1 cellular context compared by ENCODE assay signal in the genomic region with DNA sequence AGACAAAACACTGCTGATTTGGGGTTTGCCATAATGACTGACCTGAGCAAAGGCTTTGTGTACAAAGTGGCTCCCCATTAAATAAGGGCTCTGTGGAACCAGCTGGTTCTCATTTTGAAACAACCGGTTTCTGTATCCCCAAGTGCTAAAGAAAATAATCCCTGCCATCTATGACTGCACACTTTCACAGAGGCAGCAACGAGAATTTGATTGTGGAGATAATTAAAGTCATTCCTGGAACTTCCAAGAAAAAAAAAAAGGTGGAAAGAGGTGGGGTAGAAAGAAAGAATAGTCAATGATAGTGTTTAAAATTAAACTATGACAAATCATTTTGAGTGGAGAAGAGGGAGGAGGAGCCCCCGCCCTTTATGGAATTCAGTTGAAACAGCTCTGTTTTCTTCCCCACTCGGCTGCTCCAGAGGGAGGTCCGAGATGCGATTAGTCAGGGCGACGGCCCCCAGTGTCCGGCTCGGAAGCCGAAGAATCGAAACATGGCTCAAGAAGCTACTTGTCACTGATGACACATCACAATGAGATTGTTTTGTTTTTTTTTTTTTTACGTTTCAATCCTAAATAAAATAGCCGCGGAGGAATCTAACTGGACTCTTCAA.
A peak's percentile ranks its signal among the peaks of the same experiment; 100 is the strongest.
TF ChIP-seq lines count a peak whose summit lies in the region.

No MANE protein-coding gene starts in this region.

TF ChIP-seq in HEK293, 187 proteins besides CTCF, POLR2A, EP300 and RAD21 (continued from another document):
- TF ChIP-seq PRDM4 (tag by site-specific recombination; IDR thresholded peaks at IDR 0.05): peak; percentile 73
- 0 out of 2 replicates have a peak, but pooled peaks have one; percentile 32 for TF ChIP-seq SP7 (tag by site-specific recombination; IDR thresholded peaks at IDR 0.05)
- TF ChIP-seq GLIS2 (tag by site-specific recombination; IDR thresholded peaks at IDR 0.05): peak; percentile 18; the same call in 1 of the 2 replicates
- 0 out of 2 replicates have a peak, but pooled peaks have one; percentile 26 for TF ChIP-seq ZNF660 (tag by site-specific recombination; IDR thresholded peaks at IDR 0.05)
- TF ChIP-seq, protein P1, sequence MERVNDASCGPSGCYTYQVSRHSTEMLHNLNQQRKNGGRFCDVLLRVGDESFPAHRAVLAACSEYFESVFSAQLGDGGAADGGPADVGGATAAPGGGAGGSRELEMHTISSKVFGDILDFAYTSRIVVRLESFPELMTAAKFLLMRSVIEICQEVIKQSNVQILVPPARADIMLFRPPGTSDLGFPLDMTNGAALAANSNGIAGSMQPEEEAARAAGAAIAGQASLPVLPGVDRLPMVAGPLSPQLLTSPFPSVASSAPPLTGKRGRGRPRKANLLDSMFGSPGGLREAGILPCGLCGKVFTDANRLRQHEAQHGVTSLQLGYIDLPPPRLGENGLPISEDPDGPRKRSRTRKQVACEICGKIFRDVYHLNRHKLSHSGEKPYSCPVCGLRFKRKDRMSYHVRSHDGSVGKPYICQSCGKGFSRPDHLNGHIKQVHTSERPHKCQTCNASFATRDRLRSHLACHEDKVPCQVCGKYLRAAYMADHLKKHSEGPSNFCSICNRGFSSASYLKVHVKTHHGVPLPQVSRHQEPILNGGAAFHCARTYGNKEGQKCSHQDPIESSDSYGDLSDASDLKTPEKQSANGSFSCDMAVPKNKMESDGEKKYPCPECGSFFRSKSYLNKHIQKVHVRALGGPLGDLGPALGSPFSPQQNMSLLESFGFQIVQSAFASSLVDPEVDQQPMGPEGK (tag by site-specific recombination; IDR thresholded peaks at IDR 0.05): peak; percentile 51
- TF ChIP-seq OVOL3 (tag by site-specific recombination; IDR thresholded peaks at IDR 0.05): no peak
- TF ChIP-seq ZNF600 (tag by site-specific recombination; IDR thresholded peaks at IDR 0.05): no peak
- no peak for TF ChIP-seq ZNF843 (tag by site-specific recombination; IDR thresholded peaks at IDR 0.05)
- no peak for TF ChIP-seq ELK4 (IDR thresholded peaks at IDR 0.05; ENCODE audit: borderline replicate concordance, low read depth, low read length)
- TF ChIP-seq ZNF112 (tag by site-specific recombination; IDR thresholded peaks at IDR 0.05): no peak
- no peak for TF ChIP-seq ZNF521 (tag by site-specific recombination; IDR thresholded peaks at IDR 0.05)
- TF ChIP-seq ZNF777 (tag by site-specific recombination; IDR thresholded peaks at IDR 0.05; ENCODE audit: borderline replicate concordance): no peak
- TF ChIP-seq PRDM1 (tag by site-specific recombination; IDR thresholded peaks at IDR 0.05): no peak
- peak; percentile 93 for TF ChIP-seq ZBTB17 (tag by site-specific recombination; IDR thresholded peaks at IDR 0.05)
- TF ChIP-seq REPIN1 (tag by site-specific recombination; IDR thresholded peaks at IDR 0.05; ENCODE audit: low read depth): no peak
- TF ChIP-seq BCL6B (tag by site-specific recombination; IDR thresholded peaks at IDR 0.05): no peak
- no peak for TF ChIP-seq ZNF391 (tag by site-specific recombination; IDR thresholded peaks at IDR 0.05; ENCODE audit: borderline replicate concordance, low read depth)
- TF ChIP-seq ZNF791 (tag by site-specific recombination; IDR thresholded peaks at IDR 0.05): no peak
- peak; percentile 34; the same call in 1 of the 2 replicates for TF ChIP-seq ZNF335 (tag by site-specific recombination; conservative IDR thresholded peaks at IDR 0.05)
- no peak for TF ChIP-seq ZNF214 (tag by site-specific recombination; IDR thresholded peaks at IDR 0.05; ENCODE audit: borderline replicate concordance)
- TF ChIP-seq KLF1 (tag by site-specific recombination; IDR thresholded peaks at IDR 0.05): peak; percentile 31; the same call in 1 of the 2 replicates
- peak; percentile 39; the same call in 1 of the 2 replicates for TF ChIP-seq PRDM10 (tag by site-specific recombination; IDR thresholded peaks at IDR 0.05)
- TF ChIP-seq GFI1B (tag by site-specific recombination; IDR thresholded peaks at IDR 0.05): no peak
- TF ChIP-seq ZBTB21 (tag by site-specific recombination; IDR thresholded peaks at IDR 0.05): no peak
